8 cellular contexts compared by ENCODE assay signal in genomic region chr1:100834779-100835645, GRCh38. TPM values are rescaled to one million over a fixed set of nuclear protein-coding genes. Genes with fewer than 3 reads are reported as not detected.
DNase-seq lines count a peak whose midpoint lies in the region; ATAC-seq and TF ChIP-seq lines count a peak whose summit lies in the region.

No MANE protein-coding gene starts in this region.

- H3K27me3 ChIP-seq in DOHH2 (ENCODE audit: control insufficient read depth, low read length) (0 out of 2 replicates have a peak, but pooled peaks cover 3% of the 10 kb centered on the region), esophagus muscularis mucosa (no peaks in the 10 kb centered on the region)

- no peaks in the 10 kb centered on the region for H3K79me2 ChIP-seq in DOHH2 (ENCODE audit: control insufficient read depth, low read length)

- no peaks in the 10 kb centered on the region for H3K9me3 ChIP-seq in DOHH2 (ENCODE audit: control insufficient read depth, insufficient read depth, low read length)
- H3K9me3 ChIP-seq in esophagus muscularis mucosa, result no peaks in the 10 kb centered on the region

- H3K27ac ChIP-seq in DOHH2 (ENCODE audit: low read depth, low read length) (no peak overlapping the region), esophagus muscularis mucosa (replicated peaks in 1 of 4) (no peak overlapping the region)

- DNase-seq in NCI-H1694 treated with DMSO at 0.1 percent for 48 hours (lab: John Stamatoyannopoulos, UW) (peak; percentile 23), esophagus muscularis mucosa (ENCODE audit: extremely low spot score) (no peak), sciatic nerve (ENCODE audit: low spot score) (no peak)
- no peak for DNase-seq in stimulated activated CD4-positive, alpha-beta T cell treated with anti-CD3 and anti-CD28 coated beads, Interleukin-4, amount 100 ng/mL, for 24 hours

- no peak for TF ChIP-seq EP300 in esophagus muscularis mucosa (IDR thresholded peaks at IDR 0.05)

- H3K4me3 ChIP-seq in DOHH2 (ENCODE audit: low read length) (no peak overlapping the region), esophagus muscularis mucosa (no peak overlapping the region)

- no peaks in the 10 kb centered on the region for H3F3A ChIP-seq in DOHH2 (ENCODE audit: control insufficient read depth, insufficient read depth)

- intact Hi-C loops in esophagus muscularis mucosa (cut with DNase I) (no loop called here), sciatic nerve (cut with DNase I) (loop anchor here (10.0 kb wide), 1 partner anchor 1490 kb away; no protein-coding TSS in a partner anchor)

- TF ChIP-seq POLR2A in esophagus muscularis mucosa (IDR thresholded peaks at IDR 0.05; ENCODE audit: low read depth), result no peak

- peak; percentile 54 for TF ChIP-seq CTCF in DOHH2 (IDR thresholded peaks at IDR 0.05; ENCODE audit: low read depth, low read length, poor library complexity, severe bottlenecking)
- TF ChIP-seq CTCF in esophagus muscularis mucosa (IDR thresholded peaks at IDR 0.05), result peak in 2 of 3 experiments; percentile 19 to 38

- 81% methylated on average over 5 of the region's 5 CpGs for WGBS in esophagus muscularis mucosa

- H3K9me2 ChIP-seq in DOHH2 (replicated peaks; ENCODE audit: control insufficient read depth, low read length), result no peaks in the 10 kb centered on the region

- H3K36me3 ChIP-seq in DOHH2 (ENCODE audit: control insufficient read depth, low read length) (no peaks in the 10 kb centered on the region), esophagus muscularis mucosa (no peaks in the 10 kb centered on the region)

- H3K4me2 ChIP-seq in DOHH2 (ENCODE audit: low read length), result no peak overlapping the region

- no peaks in the 10 kb centered on the region for H4K20me1 ChIP-seq in DOHH2 (ENCODE audit: control insufficient read depth, insufficient read depth, low read depth, low read length)

- H3K4me1 ChIP-seq in DOHH2 (ENCODE audit: control insufficient read depth, low read length) (no peaks in the 10 kb centered on the region), esophagus muscularis mucosa (no peaks in the 10 kb centered on the region)

- ATAC-seq in GM21367 (IDR thresholded peaks at IDR 0.05; ENCODE audit: unreplicated experiment) (peak; percentile 77), GM21723 (IDR thresholded peaks at IDR 0.05; ENCODE audit: unreplicated experiment) (no peak), sciatic nerve (no peak), GM18511 (IDR thresholded peaks at IDR 0.05; ENCODE audit: unreplicated experiment) (no peak)

RNA-seq across cellular contexts. Expression of gene EXTL2, which starts 59.6 kb away (rescaled TPM):
- 10 to 100 TPM; 14.5 to 21.6 (median 17.6) TPM for total RNA-seq in esophagus muscularis mucosa
- total RNA-seq in sciatic nerve, result 16.7 TPM
